ENCODE assay signal across 1 cellular context in the genomic region with DNA sequence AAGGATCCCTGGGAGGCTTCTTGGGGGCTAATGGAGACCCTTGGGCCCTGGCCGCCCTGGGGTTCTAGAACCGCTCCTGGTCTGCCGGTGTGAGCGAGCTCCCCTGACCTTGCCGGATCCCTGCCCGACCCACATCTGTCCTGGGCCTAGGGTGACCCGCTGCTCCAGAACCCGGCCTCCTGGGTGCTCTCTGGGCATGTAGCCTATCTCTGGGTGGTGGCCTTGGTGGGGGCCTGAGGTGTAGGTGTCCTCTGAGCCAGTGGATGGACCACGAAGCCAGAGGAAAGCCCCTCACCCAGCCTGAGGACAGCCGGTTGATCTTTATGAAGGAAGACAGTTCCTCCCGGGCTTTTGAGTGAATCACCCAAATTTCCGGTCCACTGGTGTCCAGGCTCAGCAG.
TF ChIP-seq lines count a peak whose summit lies in the region.

No MANE protein-coding gene starts in this region.

TF ChIP-seq in WTC11, 78 proteins besides CTCF, POLR2A, EP300 and RAD21 (continued from another document):
- TF ChIP-seq, protein P1, sequence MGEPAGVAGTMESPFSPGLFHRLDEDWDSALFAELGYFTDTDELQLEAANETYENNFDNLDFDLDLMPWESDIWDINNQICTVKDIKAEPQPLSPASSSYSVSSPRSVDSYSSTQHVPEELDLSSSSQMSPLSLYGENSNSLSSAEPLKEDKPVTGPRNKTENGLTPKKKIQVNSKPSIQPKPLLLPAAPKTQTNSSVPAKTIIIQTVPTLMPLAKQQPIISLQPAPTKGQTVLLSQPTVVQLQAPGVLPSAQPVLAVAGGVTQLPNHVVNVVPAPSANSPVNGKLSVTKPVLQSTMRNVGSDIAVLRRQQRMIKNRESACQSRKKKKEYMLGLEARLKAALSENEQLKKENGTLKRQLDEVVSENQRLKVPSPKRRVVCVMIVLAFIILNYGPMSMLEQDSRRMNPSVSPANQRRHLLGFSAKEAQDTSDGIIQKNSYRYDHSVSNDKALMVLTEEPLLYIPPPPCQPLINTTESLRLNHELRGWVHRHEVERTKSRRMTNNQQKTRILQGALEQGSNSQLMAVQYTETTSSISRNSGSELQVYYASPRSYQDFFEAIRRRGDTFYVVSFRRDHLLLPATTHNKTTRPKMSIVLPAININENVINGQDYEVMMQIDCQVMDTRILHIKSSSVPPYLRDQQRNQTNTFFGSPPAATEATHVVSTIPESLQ (CRISPR knock-in tag; IDR thresholded peaks at IDR 0.05): no peak
- TF ChIP-seq RELA (CRISPR knock-in tag; IDR thresholded peaks at IDR 0.05; ENCODE audit: borderline replicate concordance) (no peak), ATF1 (CRISPR knock-in tag; IDR thresholded peaks at IDR 0.05) (no peak), NFYB (CRISPR knock-in tag; conservative IDR thresholded peaks at IDR 0.05; ENCODE audit: low read depth) (no peak), MYBL2 (CRISPR knock-in tag; IDR thresholded peaks at IDR 0.05) (peak; percentile 31; the same call in 1 of the 2 replicates)
- TF ChIP-seq, protein P2, sequence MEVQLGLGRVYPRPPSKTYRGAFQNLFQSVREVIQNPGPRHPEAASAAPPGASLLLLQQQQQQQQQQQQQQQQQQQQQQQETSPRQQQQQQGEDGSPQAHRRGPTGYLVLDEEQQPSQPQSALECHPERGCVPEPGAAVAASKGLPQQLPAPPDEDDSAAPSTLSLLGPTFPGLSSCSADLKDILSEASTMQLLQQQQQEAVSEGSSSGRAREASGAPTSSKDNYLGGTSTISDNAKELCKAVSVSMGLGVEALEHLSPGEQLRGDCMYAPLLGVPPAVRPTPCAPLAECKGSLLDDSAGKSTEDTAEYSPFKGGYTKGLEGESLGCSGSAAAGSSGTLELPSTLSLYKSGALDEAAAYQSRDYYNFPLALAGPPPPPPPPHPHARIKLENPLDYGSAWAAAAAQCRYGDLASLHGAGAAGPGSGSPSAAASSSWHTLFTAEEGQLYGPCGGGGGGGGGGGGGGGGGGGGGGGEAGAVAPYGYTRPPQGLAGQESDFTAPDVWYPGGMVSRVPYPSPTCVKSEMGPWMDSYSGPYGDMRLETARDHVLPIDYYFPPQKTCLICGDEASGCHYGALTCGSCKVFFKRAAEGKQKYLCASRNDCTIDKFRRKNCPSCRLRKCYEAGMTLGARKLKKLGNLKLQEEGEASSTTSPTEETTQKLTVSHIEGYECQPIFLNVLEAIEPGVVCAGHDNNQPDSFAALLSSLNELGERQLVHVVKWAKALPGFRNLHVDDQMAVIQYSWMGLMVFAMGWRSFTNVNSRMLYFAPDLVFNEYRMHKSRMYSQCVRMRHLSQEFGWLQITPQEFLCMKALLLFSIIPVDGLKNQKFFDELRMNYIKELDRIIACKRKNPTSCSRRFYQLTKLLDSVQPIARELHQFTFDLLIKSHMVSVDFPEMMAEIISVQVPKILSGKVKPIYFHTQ (CRISPR knock-in tag; IDR thresholded peaks at IDR 0.05): no peak
